Comparison of ENCODE assay signal across 11 cellular contexts in genomic region chr4:12724520-12724919, GRCh38.
DNase-seq lines count a peak whose midpoint lies in the region; ATAC-seq and TF ChIP-seq lines count a peak whose summit lies in the region.
"Had no signal": no experiment of that assay in that cellular context is flagged by ENCODE, and none has a peak within 500 bp of the region (broad histone marks: within the 10 kb centered on the region; RNA-seq: fewer than 3 reads in every experiment).

No MANE protein-coding gene starts in this region.

- peak; percentile 61 for TF ChIP-seq CTCF in SK-N-SH (IDR thresholded peaks at IDR 0.05)
- peak; percentile 59; the same call in 1 of the 2 replicates for TF ChIP-seq CTCF in Panc1 (IDR thresholded peaks at IDR 0.05)
- TF ChIP-seq CTCF in fibroblast of the aortic adventitia (IDR thresholded peaks at IDR 0.05; ENCODE audit: insufficient read depth, low read length): peak; percentile 55
- peak in 3 of 5 experiments; percentile 31 to 39 (median 33) for TF ChIP-seq CTCF in tibial nerve (IDR thresholded peaks at IDR 0.05)

- H3K4me1 ChIP-seq in SK-N-SH (ENCODE audit: control insufficient read depth in 1 of 2, insufficient read depth in 2 of 2, low read depth in 1 of 2, low read length in 1 of 2) (no peaks in the 10 kb centered on the region), Panc1 (ENCODE audit: control insufficient read depth, insufficient read depth, low read length) (no peaks in the 10 kb centered on the region), tibial nerve (no peaks in the 10 kb centered on the region)
- H3K4me1 ChIP-seq: vagina had no signal

- CTCF ChIA-PET in SK-N-SH (lab: Yijun Ruan, JAX) (no interaction called here), Panc1 (lab: Charles Lee) (no interaction called here)

- H3K9me3 ChIP-seq in SK-N-SH (no peaks in the 10 kb centered on the region), Panc1 (ENCODE audit: control insufficient read depth, insufficient read depth, low read depth, low read length) (no peaks in the 10 kb centered on the region), tibial nerve (no peaks in the 10 kb centered on the region)
- H3K9me3 ChIP-seq: neutrophil, vagina had no signal

- TF ChIP-seq EP300 in SK-N-SH (IDR thresholded peaks at IDR 0.05; ENCODE audit: borderline replicate concordance in 1 of 2, low read depth in 1 of 2, low read length in 1 of 2) (no peak), tibial nerve (IDR thresholded peaks at IDR 0.05) (no peak)

- in situ Hi-C loops in Panc1 (cut with HindIII; ENCODE audit: low pct_unique_long_range_greater_than_20kb, low sequenced_read_pairs): no loop called here

- 0% methylated on average over 4 of the region's 4 CpGs for WGBS in SK-N-SH (ENCODE audit: low lambda C conversion rate)
- 35 to 39% methylated on average over 4 of the region's 4 CpGs for WGBS in tibial nerve, 2 donors

- no peak for TF ChIP-seq POLR2A in tibial nerve (IDR thresholded peaks at IDR 0.05)

- POLR2A ChIA-PET in SK-N-SH (lab: Yijun Ruan, JAX): no interaction called here
- POLR2A ChIA-PET in Panc1 (lab: Charles Lee): no interaction called here

- H3K9ac ChIP-seq in SK-N-SH: no peak overlapping the region

- H3K4me3 ChIP-seq in SK-N-SH (ENCODE audit: low read depth in 2 of 2, low read length in 1 of 2) (no peak overlapping the region; a peak in 1 of 4 replicates), Panc1 (ENCODE audit: low read depth in 2 of 2, low read length in 2 of 2) (no peak overlapping the region), fibroblast of the aortic adventitia (ENCODE audit: low read depth, low read length) (no peak overlapping the region), tibial nerve (no peak overlapping the region)
- H3K4me3 ChIP-seq: vagina had no signal

- no peaks in the 10 kb centered on the region for H4K20me1 ChIP-seq in SK-N-SH (ENCODE audit: insufficient read depth)

- no peaks in the 10 kb centered on the region for H3K79me2 ChIP-seq in SK-N-SH (ENCODE audit: insufficient read depth)

- no peak for ATAC-seq in SK-N-SH treated with all-trans-retinoic acid at 6 μM for 48 hours
- no peak for ATAC-seq in Panc1
- ATAC-seq in HG03280 (IDR thresholded peaks at IDR 0.05; ENCODE audit: unreplicated experiment): no peak
- ATAC-seq in HG03175 (IDR thresholded peaks at IDR 0.05; ENCODE audit: unreplicated experiment): no peak

- H3F3A ChIP-seq in SK-N-SH (replicated peaks; ENCODE audit: insufficient read depth): no peaks in the 10 kb centered on the region

- H3K4me2 ChIP-seq in SK-N-SH: no peak overlapping the region

- no TSS peak for BruUV-seq in Panc1 (replicated peaks; lab: Mats Ljungman, UMichigan)

- peak; percentile 29; the same call in 1 of the 2 replicates for TF ChIP-seq RAD21 in SK-N-SH (IDR thresholded peaks at IDR 0.05; ENCODE audit: low read length)

- H3K27ac ChIP-seq in SK-N-SH (ENCODE audit: low read depth in 2 of 2, low read length in 1 of 2) (no peak overlapping the region), Panc1 (ENCODE audit: low read length) (no peak overlapping the region), tibial nerve (no peak overlapping the region)
- H3K27ac ChIP-seq: neutrophil, vagina had no signal

- DNase-seq in SK-N-SH: peak; percentile 2
- DNase-seq in Panc1 (ENCODE audit: low read depth, low spot score): no peak
- peak; percentile 22 for DNase-seq in fibroblast of the aortic adventitia (ENCODE audit: low read depth)
- DNase-seq in tibial nerve (ENCODE audit: low spot score in 2 of 2): no peak
- DNase-seq in EL: no peak
- DNase-seq: activated naive CD4-positive, alpha-beta T cell treated with anti-CD3 and anti-CD28 coated beads, Interleukin-2, amount 10 ng/mL, durations not matched to agents 7 days and 5 days had no signal

- no peaks in the 10 kb centered on the region for H3K36me3 ChIP-seq in SK-N-SH (replicated peaks in 1 of 2; ENCODE audit: control insufficient read depth in 1 of 2, insufficient read depth in 2 of 2, low read length in 1 of 2)
- H3K36me3 ChIP-seq in Panc1 (ENCODE audit: control insufficient read depth, insufficient read depth, low read length): no peaks in the 10 kb centered on the region
- H3K36me3 ChIP-seq in tibial nerve: no peaks in the 10 kb centered on the region
- H3K36me3 ChIP-seq: neutrophil, vagina had no signal

- no peak overlapping the region for H2AFZ ChIP-seq in SK-N-SH (ENCODE audit: low read depth)

- H3K27me3 ChIP-seq in SK-N-SH (ENCODE audit: insufficient read depth) (no peaks in the 10 kb centered on the region), Panc1 (ENCODE audit: control insufficient read depth, insufficient read depth, low read length) (no peaks in the 10 kb centered on the region), tibial nerve (no peaks in the 10 kb centered on the region)
- H3K27me3 ChIP-seq: neutrophil, vagina had no signal

- no peaks in the 10 kb centered on the region for H3K9me2 ChIP-seq in SK-N-SH

- intact Hi-C loops in Panc1 (cut with micrococcal nuclease; ENCODE audit: unreplicated experiment): no loop called here

TF ChIP-seq in SK-N-SH, 30 proteins besides CTCF, POLR2A, EP300 and RAD21:
- peak; percentile 11; the same call in 1 of the 2 replicates for TF ChIP-seq SMC3 (IDR thresholded peaks at IDR 0.05; ENCODE audit: low read depth, low read length)
- no peak for TF ChIP-seq GABPA (IDR thresholded peaks at IDR 0.05; ENCODE audit: low read depth)
- TF ChIP-seq, protein P1, sequence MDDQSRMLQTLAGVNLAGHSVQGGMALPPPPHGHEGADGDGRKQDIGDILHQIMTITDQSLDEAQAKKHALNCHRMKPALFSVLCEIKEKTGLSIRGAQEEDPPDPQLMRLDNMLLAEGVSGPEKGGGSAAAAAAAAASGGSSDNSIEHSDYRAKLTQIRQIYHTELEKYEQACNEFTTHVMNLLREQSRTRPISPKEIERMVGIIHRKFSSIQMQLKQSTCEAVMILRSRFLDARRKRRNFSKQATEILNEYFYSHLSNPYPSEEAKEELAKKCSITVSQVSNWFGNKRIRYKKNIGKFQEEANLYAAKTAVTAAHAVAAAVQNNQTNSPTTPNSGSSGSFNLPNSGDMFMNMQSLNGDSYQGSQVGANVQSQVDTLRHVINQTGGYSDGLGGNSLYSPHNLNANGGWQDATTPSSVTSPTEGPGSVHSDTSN (IDR thresholded peaks at IDR 0.05): no peak
- no peak for TF ChIP-seq EZH2phosphoT487 (IDR thresholded peaks at IDR 0.05; ENCODE audit: borderline replicate concordance, low read depth)
TF ChIP-seq in SK-N-SH: peak in this region for 1.

TF ChIP-seq in SK-N-SH treated with all-trans-retinoic acid at 6 μM for 48 hours, 23 proteins besides CTCF, POLR2A, EP300 and RAD21:
- TF ChIP-seq ZNF8 (CRISPR knock-in tag; IDR thresholded peaks at IDR 0.05): no peak
- TF ChIP-seq PPARA (CRISPR knock-in tag; IDR thresholded peaks at IDR 0.05; ENCODE audit: borderline replicate concordance): no peak
- TF ChIP-seq ISL1 (CRISPR knock-in tag; IDR thresholded peaks at IDR 0.05): no peak
- TF ChIP-seq ZC3H10 (CRISPR knock-in tag; IDR thresholded peaks at IDR 0.05): no peak
- TF ChIP-seq SNAI2 (CRISPR knock-in tag; IDR thresholded peaks at IDR 0.05): no peak

Comparison
In these comparisons a context has a peak if more than half of its experiments do, and no peak if none do; other contexts are left out.
1. DNase-seq: peak in SK-N-SH (single experiment) and fibroblast of the aortic adventitia (single experiment); none in Panc1 (single experiment), tibial nerve (0 of 2) and EL (single experiment).
2. Peak in every context shown above with its lines, with median percentiles within 50 percentile points of each other: CTCF ChIP-seq.